30 cellular contexts compared by ENCODE assay signal in the genomic region with DNA sequence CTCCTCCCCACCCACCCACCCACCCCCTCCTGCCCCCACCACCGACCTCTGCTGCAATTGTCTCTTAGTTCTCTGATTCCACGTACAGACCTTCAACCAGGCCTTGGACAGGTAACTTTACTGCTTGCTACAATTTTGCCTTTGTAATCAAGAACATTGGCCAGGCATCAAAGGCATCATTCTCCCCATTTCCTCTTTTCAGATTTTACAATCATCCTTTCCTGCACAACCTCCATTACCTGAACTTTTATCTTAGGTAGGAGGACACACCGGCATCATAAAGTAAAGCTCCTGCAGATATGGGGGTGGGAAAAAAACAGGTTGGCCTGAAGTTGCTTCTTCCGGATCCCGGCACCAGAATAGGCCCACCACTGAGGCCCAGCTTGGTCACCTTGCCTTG. TPM values are rescaled to one million over a fixed set of nuclear protein-coding genes. Genes with fewer than 3 reads are reported as not detected.
A peak's percentile ranks its signal among the peaks of the same experiment; 100 is the strongest.
DNase-seq lines count a peak whose midpoint lies in the region; ATAC-seq, FAIRE-seq and TF ChIP-seq lines count a peak whose summit lies in the region.
"Had no signal": no experiment of that assay in that cellular context is flagged by ENCODE, and none has a peak within 500 bp of the region (broad histone marks: within the 10 kb centered on the region; RNA-seq: fewer than 3 reads in every experiment).

No MANE protein-coding gene starts in this region.

- 83 to 88% methylated on average over 4 to 5 of the region's 5 CpGs for whole genome bisulfite sequencing in esophagus squamous epithelium, 2 donors
- 45% methylated on average over 5 of the region's 5 CpGs for WGBS in prostate gland

- TF ChIP-seq CTCF in Caco-2 (IDR thresholded peaks at IDR 0.05; ENCODE audit: insufficient read depth in 1 of 2, low read depth in 1 of 2, low read length in 1 of 2, severe bottlenecking in 1 of 2, unreplicated experiment in 1 of 2) (no peak), esophagus squamous epithelium (IDR thresholded peaks at IDR 0.05) (no peak), prostate gland (IDR thresholded peaks at IDR 0.05) (no peak)

- FAIRE-seq in H54 (lab: Jason Lieb, UNC): no peak
- FAIRE-seq: GM19239, islet of Langerhans had no signal

- POLR2A ChIA-PET in Caco-2 (lab: Charles Lee): interaction anchor here (1.2 kb wide), 1 partner anchor 40 kb away, joined by 8 read pairs; a partner anchor contains a TSS

- H3K36me3 ChIP-seq in Caco-2 (ENCODE audit: control insufficient read depth, insufficient read depth, low read length) (peaks cover 1% of the 10 kb centered on the region), esophagus squamous epithelium (peaks cover 0 to 3% (median 0%) of the 10 kb centered on the region in 3 donors), prostate gland (no peaks in the 10 kb centered on the region)
- H3K36me3 ChIP-seq: adrenal gland, left lung, Peyer's patch had no signal

- H3K36me3 Mint-ChIP-seq in Caco-2 (ENCODE audit: insufficient read depth, unreplicated experiment): peaks cover 81% of the 10 kb centered on the region
- H3K36me3 Mint-ChIP-seq: activated naive CD4-positive, alpha-beta T cell treated with anti-CD3 and anti-CD28 coated beads, Interleukin-2, amount 10 ng/mL, durations not matched to agents 7 days and 5 days; stimulated activated memory B cell treated with anti-CD40 and anti-IgM and Interleukin-4, amounts not matched to agents 10 μg/mL and 1 μg/mL and 100 μg/mL, for 72 hours had no signal

- peaks cover 90% of the 10 kb centered on the region for H3K4me1 ChIP-seq in Caco-2
- peaks cover 3 to 34% (median 4%) of the 10 kb centered on the region in 3 donors for H3K4me1 ChIP-seq in esophagus squamous epithelium
- H3K4me1 ChIP-seq in prostate gland (replicated peaks): peaks cover 13% of the 10 kb centered on the region

- DNase-seq in Caco-2 (no peak), SW480 (ENCODE audit: low spot score) (peak; percentile 61), esophagus squamous epithelium (lab: John Stamatoyannopoulos, UW) (no peak), prostate gland (ENCODE audit: low spot score) (no peak), iPS-NIHi7 (ENCODE audit: extremely low spot score) (no peak), left ventricle myocardium superior (no peak), H54 (ENCODE audit: insufficient read length, low spot score) (no peak)
- DNase-seq: ACHN; activated CD4-positive, alpha-beta T cell treated with anti-CD3 and anti-CD28 coated beads for 4 hours; activated CD8-positive, alpha-beta T cell treated with anti-CD3 and anti-CD28 coated beads, Interleukin-2, amount 10 ng/mL, durations not matched to agents 7 days and 5 days; activated naive CD4-positive, alpha-beta T cell treated with anti-CD3 and anti-CD28 coated beads, Interleukin-2, amount 10 ng/mL, durations not matched to agents 7 days and 5 days; CD8-positive, alpha-beta T cell; EL; H7; naive thymus-derived CD4-positive, alpha-beta T cell; NCI-H2029; SHP77 had no signal

- BruUV-seq in Caco-2 (replicated peaks; lab: Mats Ljungman, UMichigan): no TSS peak

- H3K4me3 ChIP-seq in Caco-2 (ENCODE audit: low read depth, low read length) (no peak overlapping the region), esophagus squamous epithelium (no peak overlapping the region), prostate gland (no peak overlapping the region)
- H3K4me3 ChIP-seq: adrenal gland, left lung, Peyer's patch had no signal

- H3K9me3 ChIP-seq in Caco-2 (no peaks in the 10 kb centered on the region), esophagus squamous epithelium (no peaks in the 10 kb centered on the region), prostate gland (no peaks in the 10 kb centered on the region)
- H3K9me3 ChIP-seq: adrenal gland, left lung, Peyer's patch had no signal

- intact Hi-C loops in Caco-2 (cut with micrococcal nuclease; ENCODE audit: unreplicated experiment) (loop anchor here (1.0 kb wide), 2 partner anchors 13 to 14 kb away; no protein-coding TSS in a partner anchor), esophagus squamous epithelium (cut with DNase I) (no loop called here), prostate gland (cut with DNase I) (no loop called here), left ventricle myocardium superior (cut with micrococcal nuclease) (no loop called here)

- no peaks in the 10 kb centered on the region for H3K27me3 Mint-ChIP-seq in Caco-2 (ENCODE audit: insufficient read depth, unreplicated experiment)
- H3K27me3 Mint-ChIP-seq: activated T-helper 17 cell treated with anti-CD3 and anti-CD28 coated beads, Interleukin-2, amount 50 U/mL, for 72 hours; B cell; central memory CD8-positive, alpha-beta T cell; naive thymus-derived CD4-positive, alpha-beta T cell; stimulated activated memory B cell treated with anti-CD40 and anti-IgM and Interleukin-4, amounts not matched to agents 10 μg/mL and 1 μg/mL and 100 μg/mL, for 72 hours had no signal

- ATAC-seq in left ventricle myocardium superior: no peak
- ATAC-seq: activated CD8-positive, alpha-beta T cell treated with anti-CD3 and anti-CD28 coated beads, Interleukin-2, amount 10 ng/mL, durations not matched to agents 7 days and 5 days; activated T-helper 17 cell treated with anti-CD3 and anti-CD28 coated beads, Interleukin-2, amount 50 U/mL, for 72 hours; CD8-positive, alpha-beta T cell; naive thymus-derived CD4-positive, alpha-beta T cell; stimulated activated memory B cell treated with anti-CD40 and anti-IgM and Interleukin-4, amounts not matched to agents 10 μg/mL and 1 μg/mL and 100 μg/mL, for 72 hours had no signal

- H3K27ac ChIP-seq in esophagus squamous epithelium (peak overlapping the region in 3 of 4 donors; percentile 40 to 78 (median 59)), prostate gland (peak overlapping the region; percentile 42 to 45)
- H3K27ac ChIP-seq: adrenal gland, KMS-11, left lung had no signal

- TF ChIP-seq POLR2A in esophagus squamous epithelium (IDR thresholded peaks at IDR 0.05) (no peak), prostate gland (IDR thresholded peaks at IDR 0.05) (no peak), H54 (IDR thresholded peaks at IDR 0.05; ENCODE audit: low read depth, low read length) (no peak)

- peaks cover 74% of the 10 kb centered on the region for H3K4me1 Mint-ChIP-seq in Caco-2 (ENCODE audit: low read depth, unreplicated experiment)

- H3K9me3 Mint-ChIP-seq in Caco-2 (ENCODE audit: unreplicated experiment): no peaks in the 10 kb centered on the region
- H3K9me3 Mint-ChIP-seq: activated naive CD4-positive, alpha-beta T cell treated with anti-CD3 and anti-CD28 coated beads, Interleukin-2, amount 10 ng/mL, durations not matched to agents 7 days and 5 days; activated T-helper 17 cell treated with anti-CD3 and anti-CD28 coated beads, Interleukin-2, amount 50 U/mL, for 72 hours; CD8-positive, alpha-beta T cell; central memory CD8-positive, alpha-beta T cell; stimulated activated memory B cell treated with anti-CD40 and anti-IgM and Interleukin-4, amounts not matched to agents 10 μg/mL and 1 μg/mL and 100 μg/mL, for 72 hours had no signal

- H3K27me3 ChIP-seq in Caco-2 (replicated peaks; ENCODE audit: control insufficient read depth, insufficient read depth, low read length) (no peaks in the 10 kb centered on the region), esophagus squamous epithelium (no peaks in the 10 kb centered on the region), prostate gland (replicated peaks; ENCODE audit: insufficient read depth) (no peaks in the 10 kb centered on the region)
- H3K27me3 ChIP-seq: adrenal gland, left lung, Peyer's patch had no signal

- H3K4me3 Mint-ChIP-seq in Caco-2 (ENCODE audit: unreplicated experiment): peak overlapping the region; percentile 25
- H3K4me3 Mint-ChIP-seq: activated CD8-positive, alpha-beta T cell treated with anti-CD3 and anti-CD28 coated beads, Interleukin-2, amount 10 ng/mL, durations not matched to agents 7 days and 5 days; activated naive CD4-positive, alpha-beta T cell treated with anti-CD3 and anti-CD28 coated beads, Interleukin-2, amount 10 ng/mL, durations not matched to agents 7 days and 5 days; activated T-helper 17 cell treated with anti-CD3 and anti-CD28 coated beads, Interleukin-2, amount 50 U/mL, for 72 hours; B cell; CD8-positive, alpha-beta T cell; central memory CD8-positive, alpha-beta T cell; stimulated activated memory B cell treated with anti-CD40 and anti-IgM and Interleukin-4, amounts not matched to agents 10 μg/mL and 1 μg/mL and 100 μg/mL, for 72 hours had no signal

- CTCF ChIA-PET in Caco-2 (lab: Charles Lee): interaction anchor here (1.0 to 1.5 kb wide), 2 partner anchors 13 to 38 kb away, joined by 4 to 8 read pairs; no protein-coding TSS in a partner anchor

- peak overlapping the region; percentile 58 for H3K27ac Mint-ChIP-seq in Caco-2 (ENCODE audit: unreplicated experiment)
- H3K27ac Mint-ChIP-seq: activated CD8-positive, alpha-beta T cell treated with anti-CD3 and anti-CD28 coated beads, Interleukin-2, amount 10 ng/mL, durations not matched to agents 7 days and 5 days; activated naive CD4-positive, alpha-beta T cell treated with anti-CD3 and anti-CD28 coated beads, Interleukin-2, amount 10 ng/mL, durations not matched to agents 7 days and 5 days; activated T-helper 17 cell treated with anti-CD3 and anti-CD28 coated beads, Interleukin-2, amount 50 U/mL, for 72 hours; B cell; CD8-positive, alpha-beta T cell; naive thymus-derived CD4-positive, alpha-beta T cell; stimulated activated memory B cell treated with anti-CD40 and anti-IgM and Interleukin-4, amounts not matched to agents 10 μg/mL and 1 μg/mL and 100 μg/mL, for 72 hours had no signal

RNA-seq across cellular contexts. Expression of a gene that starts 25.7 kb away (rescaled TPM):
- total RNA-seq in Caco-2 (2022) (70.9 and 71.4 TPM in 2 replicates), esophagus squamous epithelium (10 to 100 TPM; 29.9 to 54.9 (median 37.0) TPM), prostate gland (10 to 100 TPM; 44.8 to 70.0 TPM), left ventricle myocardium superior (62.2 TPM)

RNA-seq across cellular contexts. Expression of a gene that starts 39.7 kb away (rescaled TPM):
- total RNA-seq in Caco-2 (2022): 84.2 and 87.1 TPM in 2 replicates
- total RNA-seq in esophagus squamous epithelium: 10 to 100 TPM in 1 of 4 donors, 1 to 10 TPM in 3; 6.4 to 13.8 (median 8.1) TPM
- 10 to 100 TPM; 29.3 to 31.9 TPM for total RNA-seq in prostate gland
- 6.6 TPM for total RNA-seq in left ventricle myocardium superior
- total RNA-seq: mesenteric fat pad, skeletal muscle tissue, subcutaneous adipose tissue had no signal

RNA-seq across cellular contexts. Expression of a gene that starts 49.1 kb away (rescaled TPM):
- total RNA-seq in Caco-2 (2022): 6.0 and 7.4 TPM in 2 replicates
- total RNA-seq in esophagus squamous epithelium: 10 to 100 TPM in 1 of 4 donors, 1 to 10 TPM in 3; 2.9 to 16.0 (median 3.3) TPM
- 10 to 100 TPM; 22.7 to 26.5 TPM for total RNA-seq in prostate gland
- total RNA-seq in left ventricle myocardium superior: 18.8 TPM
